Comparison of ENCODE assay signal across 1 cellular context in genomic region chr16:970766-971581, GRCh38.
TF ChIP-seq lines count a peak whose summit lies in the region.

LMF1 (minus strand) TSS chr16:970984; CDS start chr16:970980, 4 bp downstream.

TF ChIP-seq in HepG2, 621 proteins besides CTCF, POLR2A, EP300 and RAD21 (continued from another document and continues in another):
- TF ChIP-seq GMEB1 (CRISPR knock-in tag; IDR thresholded peaks at IDR 0.05; ENCODE audit: borderline replicate concordance) (no peak; the same call in 1 of the 2 replicates), SP140L (CRISPR knock-in tag; IDR thresholded peaks at IDR 0.05; ENCODE audit: borderline replicate concordance) (no peak), BCL6 (CRISPR knock-in tag; IDR thresholded peaks at IDR 0.05) (peak; percentile 52; the same call in 1 of the 2 replicates), ZNF383 (CRISPR knock-in tag; IDR thresholded peaks at IDR 0.05; ENCODE audit: borderline replicate concordance) (peak; percentile 91; the same call in 1 of the 2 replicates), PBX2 (CRISPR knock-in tag; IDR thresholded peaks at IDR 0.05) (no peak), ZNF572 (CRISPR knock-in tag; IDR thresholded peaks at IDR 0.05) (peak; percentile 78; the same call in 1 of the 2 replicates), KDM4B (CRISPR knock-in tag; IDR thresholded peaks at IDR 0.05) (no peak), AGO2 (optimal IDR thresholded peaks at IDR 0.05; ENCODE audit: low read depth, low read length) (peak; percentile 85), DR1 (CRISPR knock-in tag; IDR thresholded peaks at IDR 0.05) (no peak), GLMP (CRISPR knock-in tag; IDR thresholded peaks at IDR 0.05; ENCODE audit: borderline replicate concordance) (no peak), ELF1 (CRISPR knock-in tag; IDR thresholded peaks at IDR 0.05) (peak; percentile 84), AKNA (CRISPR knock-in tag; IDR thresholded peaks at IDR 0.05; ENCODE audit: borderline replicate concordance) (no peak), THAP9 (CRISPR knock-in tag; IDR thresholded peaks at IDR 0.05; ENCODE audit: borderline replicate concordance) (peak; percentile 99), TEAD3 (CRISPR knock-in tag; optimal IDR thresholded peaks at IDR 0.05; ENCODE audit: borderline replicate concordance) (peak; percentile 97), ETV6 (CRISPR knock-in tag; conservative IDR thresholded peaks at IDR 0.05) (peak; percentile 63; the same call in 1 of the 2 replicates), ZNF746 (CRISPR knock-in tag; IDR thresholded peaks at IDR 0.05) (no peak), ARID5B (CRISPR knock-in tag; IDR thresholded peaks at IDR 0.05) (0 out of 2 replicates have a peak, but pooled peaks have one; percentile 27), ZNF256 (CRISPR knock-in tag; conservative IDR thresholded peaks at IDR 0.05) (0 out of 2 replicates have a peak, but pooled peaks have one; percentile 23), ZNF709 (CRISPR knock-in tag; IDR thresholded peaks at IDR 0.05) (peak; percentile 55; the same call in 1 of the 2 replicates), ATM (IDR thresholded peaks at IDR 0.05; ENCODE audit: borderline replicate concordance) (no peak), ZNF468 (CRISPR knock-in tag; IDR thresholded peaks at IDR 0.05) (0 out of 2 replicates have a peak, but pooled peaks have one; percentile 61), ZBTB37 (CRISPR knock-in tag; IDR thresholded peaks at IDR 0.05) (no peak), KAT8 (CRISPR knock-in tag; IDR thresholded peaks at IDR 0.05) (peak; percentile 76), LBX2 (CRISPR knock-in tag; IDR thresholded peaks at IDR 0.05; ENCODE audit: borderline replicate concordance) (0 out of 2 replicates have a peak, but pooled peaks have one; percentile 69), ZNF773 (CRISPR knock-in tag; IDR thresholded peaks at IDR 0.05; ENCODE audit: borderline replicate concordance) (0 out of 2 replicates have a peak, but pooled peaks have one; percentile 31), HNRNPLL (IDR thresholded peaks at IDR 0.05; ENCODE audit: low read depth, low read length, poor library complexity, severe bottlenecking) (peak; percentile 58), ZBTB49 (CRISPR knock-in tag; IDR thresholded peaks at IDR 0.05; ENCODE audit: borderline replicate concordance) (no peak), ZMYM4 (CRISPR knock-in tag; IDR thresholded peaks at IDR 0.05) (no peak; the same call in 1 of the 2 replicates), THAP8 (CRISPR knock-in tag; IDR thresholded peaks at IDR 0.05; ENCODE audit: borderline replicate concordance) (0 out of 2 replicates have a peak, but pooled peaks have one; percentile 62), BHLHE40 (IDR thresholded peaks at IDR 0.05; ENCODE audit: low read length) (no peak), ZNF329 (CRISPR knock-in tag; IDR thresholded peaks at IDR 0.05; ENCODE audit: low read depth) (0 out of 2 replicates have a peak, but pooled peaks have one; percentile 48), POLR2G (IDR thresholded peaks at IDR 0.05; ENCODE audit: low read depth, low read length) (peak; percentile 94), RBFOX2 (IDR thresholded peaks at IDR 0.05; ENCODE audit: low read depth, low read length) (peak; percentile 96), TBP (CRISPR knock-in tag; IDR thresholded peaks at IDR 0.05) (0 out of 2 replicates have a peak, but pooled peaks have one; percentile 24), ISX (CRISPR knock-in tag; conservative IDR thresholded peaks at IDR 0.05) (0 out of 2 replicates have a peak, but pooled peaks have one; percentile 75), GABPB1 (CRISPR knock-in tag; IDR thresholded peaks at IDR 0.05) (peak; percentile 78), RNF2 (conservative IDR thresholded peaks at IDR 0.05; ENCODE audit: low read depth) (peak; percentile 32; the same call in 1 of the 2 replicates), ZNF530 (CRISPR knock-in tag; IDR thresholded peaks at IDR 0.05; ENCODE audit: low read depth) (no peak)
